Comparison of ENCODE assay signal across 1 cellular context in genomic region chr7:104943502-104944343, GRCh38.
A peak's percentile ranks its signal among the peaks of the same experiment; 100 is the strongest.
TF ChIP-seq lines count a peak whose summit lies in the region.

No MANE protein-coding gene starts in this region.

TF ChIP-seq in HepG2, 621 proteins besides CTCF, POLR2A, EP300 and RAD21 (continued from another document and continues in another):
- TF ChIP-seq, protein P1, sequence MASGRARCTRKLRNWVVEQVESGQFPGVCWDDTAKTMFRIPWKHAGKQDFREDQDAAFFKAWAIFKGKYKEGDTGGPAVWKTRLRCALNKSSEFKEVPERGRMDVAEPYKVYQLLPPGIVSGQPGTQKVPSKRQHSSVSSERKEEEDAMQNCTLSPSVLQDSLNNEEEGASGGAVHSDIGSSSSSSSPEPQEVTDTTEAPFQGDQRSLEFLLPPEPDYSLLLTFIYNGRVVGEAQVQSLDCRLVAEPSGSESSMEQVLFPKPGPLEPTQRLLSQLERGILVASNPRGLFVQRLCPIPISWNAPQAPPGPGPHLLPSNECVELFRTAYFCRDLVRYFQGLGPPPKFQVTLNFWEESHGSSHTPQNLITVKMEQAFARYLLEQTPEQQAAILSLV (CRISPR knock-in tag; IDR thresholded peaks at IDR 0.05; ENCODE audit: borderline replicate concordance): no peak; the same call in 1 of the 2 replicates
- TF ChIP-seq, protein P2, sequence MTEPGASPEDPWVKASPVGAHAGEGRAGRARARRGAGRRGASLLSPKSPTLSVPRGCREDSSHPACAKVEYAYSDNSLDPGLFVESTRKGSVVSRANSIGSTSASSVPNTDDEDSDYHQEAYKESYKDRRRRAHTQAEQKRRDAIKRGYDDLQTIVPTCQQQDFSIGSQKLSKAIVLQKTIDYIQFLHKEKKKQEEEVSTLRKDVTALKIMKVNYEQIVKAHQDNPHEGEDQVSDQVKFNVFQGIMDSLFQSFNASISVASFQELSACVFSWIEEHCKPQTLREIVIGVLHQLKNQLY (CRISPR knock-in tag; IDR thresholded peaks at IDR 0.05): no peak
- TF ChIP-seq ZNF569 (CRISPR knock-in tag; IDR thresholded peaks at IDR 0.05; ENCODE audit: borderline replicate concordance) (no peak), ZFP41 (CRISPR knock-in tag; IDR thresholded peaks at IDR 0.05; ENCODE audit: borderline replicate concordance) (no peak), GABPB1 (CRISPR knock-in tag; IDR thresholded peaks at IDR 0.05) (no peak), ZBTB21 (CRISPR knock-in tag; IDR thresholded peaks at IDR 0.05) (no peak), ARID2 (CRISPR knock-in tag; IDR thresholded peaks at IDR 0.05; ENCODE audit: borderline replicate concordance) (no peak), FOSL2 (CRISPR knock-in tag; IDR thresholded peaks at IDR 0.05) (peak; percentile 26; the same call in 1 of the 2 replicates), DMAP1 (CRISPR knock-in tag; IDR thresholded peaks at IDR 0.05) (peak; percentile 45; the same call in 1 of the 2 replicates), SRY (CRISPR knock-in tag; IDR thresholded peaks at IDR 0.05) (no peak), ZNF124 (CRISPR knock-in tag; IDR thresholded peaks at IDR 0.05) (no peak), ZNF343 (CRISPR knock-in tag; IDR thresholded peaks at IDR 0.05) (0 out of 2 replicates have a peak, but pooled peaks have one; percentile 34), ZNF770 (CRISPR knock-in tag; IDR thresholded peaks at IDR 0.05) (no peak), PAF1 (CRISPR knock-in tag; IDR thresholded peaks at IDR 0.05) (no peak), KLF13 (CRISPR knock-in tag; IDR thresholded peaks at IDR 0.05) (no peak), ZNF264 (CRISPR knock-in tag; IDR thresholded peaks at IDR 0.05) (no peak), FOXO4 (CRISPR knock-in tag; conservative IDR thresholded peaks at IDR 0.05) (no peak), GATAD1 (CRISPR knock-in tag; IDR thresholded peaks at IDR 0.05) (no peak), SOX5 (CRISPR knock-in tag; IDR thresholded peaks at IDR 0.05; ENCODE audit: borderline replicate concordance) (peak; percentile 94), STAT5B (CRISPR knock-in tag; IDR thresholded peaks at IDR 0.05) (no peak), SNAI1 (CRISPR knock-in tag; IDR thresholded peaks at IDR 0.05; ENCODE audit: borderline replicate concordance) (no peak), ATF7-NPFF (CRISPR knock-in tag; IDR thresholded peaks at IDR 0.05; ENCODE audit: low read depth) (no peak), RXRB (CRISPR knock-in tag; IDR thresholded peaks at IDR 0.05; ENCODE audit: borderline replicate concordance) (0 out of 2 replicates have a peak, but pooled peaks have one; percentile 22), ZNF724P (CRISPR knock-in tag; IDR thresholded peaks at IDR 0.05; ENCODE audit: borderline replicate concordance) (peak; percentile 54; the same call in 1 of the 2 replicates)
- TF ChIP-seq, protein P3, sequence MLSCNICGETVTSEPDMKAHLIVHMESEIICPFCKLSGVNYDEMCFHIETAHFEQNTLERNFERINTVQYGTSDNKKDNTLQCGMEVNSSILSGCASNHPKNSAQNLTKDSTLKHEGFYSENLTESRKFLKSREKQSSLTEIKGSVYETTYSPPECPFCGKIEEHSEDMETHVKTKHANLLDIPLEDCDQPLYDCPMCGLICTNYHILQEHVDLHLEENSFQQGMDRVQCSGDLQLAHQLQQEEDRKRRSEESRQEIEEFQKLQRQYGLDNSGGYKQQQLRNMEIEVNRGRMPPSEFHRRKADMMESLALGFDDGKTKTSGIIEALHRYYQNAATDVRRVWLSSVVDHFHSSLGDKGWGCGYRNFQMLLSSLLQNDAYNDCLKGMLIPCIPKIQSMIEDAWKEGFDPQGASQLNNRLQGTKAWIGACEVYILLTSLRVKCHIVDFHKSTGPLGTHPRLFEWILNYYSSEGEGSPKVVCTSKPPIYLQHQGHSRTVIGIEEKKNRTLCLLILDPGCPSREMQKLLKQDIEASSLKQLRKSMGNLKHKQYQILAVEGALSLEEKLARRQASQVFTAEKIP (CRISPR knock-in tag; IDR thresholded peaks at IDR 0.05; ENCODE audit: borderline replicate concordance): no peak
- TF ChIP-seq, protein P4, sequence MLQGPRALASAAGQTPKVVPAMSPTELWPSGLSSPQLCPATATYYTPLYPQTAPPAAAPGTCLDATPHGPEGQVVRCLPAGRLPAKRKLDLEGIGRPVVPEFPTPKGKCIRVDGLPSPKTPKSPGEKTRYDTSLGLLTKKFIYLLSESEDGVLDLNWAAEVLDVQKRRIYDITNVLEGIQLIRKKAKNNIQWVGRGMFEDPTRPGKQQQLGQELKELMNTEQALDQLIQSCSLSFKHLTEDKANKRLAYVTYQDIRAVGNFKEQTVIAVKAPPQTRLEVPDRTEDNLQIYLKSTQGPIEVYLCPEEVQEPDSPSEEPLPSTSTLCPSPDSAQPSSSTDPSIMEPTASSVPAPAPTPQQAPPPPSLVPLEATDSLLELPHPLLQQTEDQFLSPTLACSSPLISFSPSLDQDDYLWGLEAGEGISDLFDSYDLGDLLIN (CRISPR knock-in tag; IDR thresholded peaks at IDR 0.05; ENCODE audit: borderline replicate concordance): no peak
- TF ChIP-seq, protein P5, sequence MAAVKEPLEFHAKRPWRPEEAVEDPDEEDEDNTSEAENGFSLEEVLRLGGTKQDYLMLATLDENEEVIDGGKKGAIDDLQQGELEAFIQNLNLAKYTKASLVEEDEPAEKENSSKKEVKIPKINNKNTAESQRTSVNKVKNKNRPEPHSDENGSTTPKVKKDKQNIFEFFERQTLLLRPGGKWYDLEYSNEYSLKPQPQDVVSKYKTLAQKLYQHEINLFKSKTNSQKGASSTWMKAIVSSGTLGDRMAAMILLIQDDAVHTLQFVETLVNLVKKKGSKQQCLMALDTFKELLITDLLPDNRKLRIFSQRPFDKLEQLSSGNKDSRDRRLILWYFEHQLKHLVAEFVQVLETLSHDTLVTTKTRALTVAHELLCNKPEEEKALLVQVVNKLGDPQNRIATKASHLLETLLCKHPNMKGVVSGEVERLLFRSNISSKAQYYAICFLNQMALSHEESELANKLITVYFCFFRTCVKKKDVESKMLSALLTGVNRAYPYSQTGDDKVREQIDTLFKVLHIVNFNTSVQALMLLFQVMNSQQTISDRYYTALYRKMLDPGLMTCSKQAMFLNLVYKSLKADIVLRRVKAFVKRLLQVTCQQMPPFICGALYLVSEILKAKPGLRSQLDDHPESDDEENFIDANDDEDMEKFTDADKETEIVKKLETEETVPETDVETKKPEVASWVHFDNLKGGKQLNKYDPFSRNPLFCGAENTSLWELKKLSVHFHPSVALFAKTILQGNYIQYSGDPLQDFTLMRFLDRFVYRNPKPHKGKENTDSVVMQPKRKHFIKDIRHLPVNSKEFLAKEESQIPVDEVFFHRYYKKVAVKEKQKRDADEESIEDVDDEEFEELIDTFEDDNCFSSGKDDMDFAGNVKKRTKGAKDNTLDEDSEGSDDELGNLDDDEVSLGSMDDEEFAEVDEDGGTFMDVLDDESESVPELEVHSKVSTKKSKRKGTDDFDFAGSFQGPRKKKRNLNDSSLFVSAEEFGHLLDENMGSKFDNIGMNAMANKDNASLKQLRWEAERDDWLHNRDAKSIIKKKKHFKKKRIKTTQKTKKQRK (IDR thresholded peaks at IDR 0.05; ENCODE audit: low read length): no peak
- TF ChIP-seq, protein P6, sequence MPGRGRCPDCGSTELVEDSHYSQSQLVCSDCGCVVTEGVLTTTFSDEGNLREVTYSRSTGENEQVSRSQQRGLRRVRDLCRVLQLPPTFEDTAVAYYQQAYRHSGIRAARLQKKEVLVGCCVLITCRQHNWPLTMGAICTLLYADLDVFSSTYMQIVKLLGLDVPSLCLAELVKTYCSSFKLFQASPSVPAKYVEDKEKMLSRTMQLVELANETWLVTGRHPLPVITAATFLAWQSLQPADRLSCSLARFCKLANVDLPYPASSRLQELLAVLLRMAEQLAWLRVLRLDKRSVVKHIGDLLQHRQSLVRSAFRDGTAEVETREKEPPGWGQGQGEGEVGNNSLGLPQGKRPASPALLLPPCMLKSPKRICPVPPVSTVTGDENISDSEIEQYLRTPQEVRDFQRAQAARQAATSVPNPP (CRISPR knock-in tag; IDR thresholded peaks at IDR 0.05): no peak
- TF ChIP-seq, protein P7, sequence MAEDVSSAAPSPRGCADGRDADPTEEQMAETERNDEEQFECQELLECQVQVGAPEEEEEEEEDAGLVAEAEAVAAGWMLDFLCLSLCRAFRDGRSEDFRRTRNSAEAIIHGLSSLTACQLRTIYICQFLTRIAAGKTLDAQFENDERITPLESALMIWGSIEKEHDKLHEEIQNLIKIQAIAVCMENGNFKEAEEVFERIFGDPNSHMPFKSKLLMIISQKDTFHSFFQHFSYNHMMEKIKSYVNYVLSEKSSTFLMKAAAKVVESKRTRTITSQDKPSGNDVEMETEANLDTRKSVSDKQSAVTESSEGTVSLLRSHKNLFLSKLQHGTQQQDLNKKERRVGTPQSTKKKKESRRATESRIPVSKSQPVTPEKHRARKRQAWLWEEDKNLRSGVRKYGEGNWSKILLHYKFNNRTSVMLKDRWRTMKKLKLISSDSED (CRISPR knock-in tag; IDR thresholded peaks at IDR 0.05): no peak
- TF ChIP-seq, protein P8, sequence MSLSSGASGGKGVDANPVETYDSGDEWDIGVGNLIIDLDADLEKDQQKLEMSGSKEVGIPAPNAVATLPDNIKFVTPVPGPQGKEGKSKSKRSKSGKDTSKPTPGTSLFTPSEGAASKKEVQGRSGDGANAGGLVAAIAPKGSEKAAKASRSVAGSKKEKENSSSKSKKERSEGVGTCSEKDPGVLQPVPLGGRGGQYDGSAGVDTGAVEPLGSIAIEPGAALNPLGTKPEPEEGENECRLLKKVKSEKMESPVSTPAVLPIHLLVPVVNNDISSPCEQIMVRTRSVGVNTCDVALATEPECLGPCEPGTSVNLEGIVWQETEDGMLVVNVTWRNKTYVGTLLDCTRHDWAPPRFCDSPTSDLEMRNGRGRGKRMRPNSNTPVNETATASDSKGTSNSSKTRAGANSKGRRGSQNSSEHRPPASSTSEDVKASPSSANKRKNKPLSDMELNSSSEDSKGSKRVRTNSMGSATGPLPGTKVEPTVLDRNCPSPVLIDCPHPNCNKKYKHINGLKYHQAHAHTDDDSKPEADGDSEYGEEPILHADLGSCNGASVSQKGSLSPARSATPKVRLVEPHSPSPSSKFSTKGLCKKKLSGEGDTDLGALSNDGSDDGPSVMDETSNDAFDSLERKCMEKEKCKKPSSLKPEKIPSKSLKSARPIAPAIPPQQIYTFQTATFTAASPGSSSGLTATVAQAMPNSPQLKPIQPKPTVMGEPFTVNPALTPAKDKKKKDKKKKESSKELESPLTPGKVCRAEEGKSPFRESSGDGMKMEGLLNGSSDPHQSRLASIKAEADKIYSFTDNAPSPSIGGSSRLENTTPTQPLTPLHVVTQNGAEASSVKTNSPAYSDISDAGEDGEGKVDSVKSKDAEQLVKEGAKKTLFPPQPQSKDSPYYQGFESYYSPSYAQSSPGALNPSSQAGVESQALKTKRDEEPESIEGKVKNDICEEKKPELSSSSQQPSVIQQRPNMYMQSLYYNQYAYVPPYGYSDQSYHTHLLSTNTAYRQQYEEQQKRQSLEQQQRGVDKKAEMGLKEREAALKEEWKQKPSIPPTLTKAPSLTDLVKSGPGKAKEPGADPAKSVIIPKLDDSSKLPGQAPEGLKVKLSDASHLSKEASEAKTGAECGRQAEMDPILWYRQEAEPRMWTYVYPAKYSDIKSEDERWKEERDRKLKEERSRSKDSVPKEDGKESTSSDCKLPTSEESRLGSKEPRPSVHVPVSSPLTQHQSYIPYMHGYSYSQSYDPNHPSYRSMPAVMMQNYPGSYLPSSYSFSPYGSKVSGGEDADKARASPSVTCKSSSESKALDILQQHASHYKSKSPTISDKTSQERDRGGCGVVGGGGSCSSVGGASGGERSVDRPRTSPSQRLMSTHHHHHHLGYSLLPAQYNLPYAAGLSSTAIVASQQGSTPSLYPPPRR (CRISPR knock-in tag; IDR thresholded peaks at IDR 0.05; ENCODE audit: borderline replicate concordance): no peak
- TF ChIP-seq, protein P9, sequence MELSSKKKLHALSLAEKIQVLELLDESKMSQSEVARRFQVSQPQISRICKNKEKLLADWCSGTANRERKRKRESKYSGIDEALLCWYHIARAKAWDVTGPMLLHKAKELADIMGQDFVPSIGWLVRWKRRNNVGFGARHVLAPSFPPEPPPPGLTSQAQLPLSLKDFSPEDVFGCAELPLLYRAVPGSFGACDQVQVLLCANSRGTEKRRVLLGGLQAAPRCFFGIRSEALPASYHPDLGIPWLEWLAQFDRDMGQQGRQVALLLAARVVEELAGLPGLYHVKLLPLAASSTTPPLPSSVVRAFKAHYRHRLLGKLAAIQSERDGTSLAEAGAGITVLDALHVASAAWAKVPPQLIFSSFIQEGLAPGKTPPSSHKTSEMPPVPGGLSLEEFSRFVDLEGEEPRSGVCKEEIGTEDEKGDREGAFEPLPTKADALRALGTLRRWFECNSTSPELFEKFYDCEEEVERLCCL (CRISPR knock-in tag; IDR thresholded peaks at IDR 0.05; ENCODE audit: borderline replicate concordance): no peak
- TF ChIP-seq, protein P10, sequence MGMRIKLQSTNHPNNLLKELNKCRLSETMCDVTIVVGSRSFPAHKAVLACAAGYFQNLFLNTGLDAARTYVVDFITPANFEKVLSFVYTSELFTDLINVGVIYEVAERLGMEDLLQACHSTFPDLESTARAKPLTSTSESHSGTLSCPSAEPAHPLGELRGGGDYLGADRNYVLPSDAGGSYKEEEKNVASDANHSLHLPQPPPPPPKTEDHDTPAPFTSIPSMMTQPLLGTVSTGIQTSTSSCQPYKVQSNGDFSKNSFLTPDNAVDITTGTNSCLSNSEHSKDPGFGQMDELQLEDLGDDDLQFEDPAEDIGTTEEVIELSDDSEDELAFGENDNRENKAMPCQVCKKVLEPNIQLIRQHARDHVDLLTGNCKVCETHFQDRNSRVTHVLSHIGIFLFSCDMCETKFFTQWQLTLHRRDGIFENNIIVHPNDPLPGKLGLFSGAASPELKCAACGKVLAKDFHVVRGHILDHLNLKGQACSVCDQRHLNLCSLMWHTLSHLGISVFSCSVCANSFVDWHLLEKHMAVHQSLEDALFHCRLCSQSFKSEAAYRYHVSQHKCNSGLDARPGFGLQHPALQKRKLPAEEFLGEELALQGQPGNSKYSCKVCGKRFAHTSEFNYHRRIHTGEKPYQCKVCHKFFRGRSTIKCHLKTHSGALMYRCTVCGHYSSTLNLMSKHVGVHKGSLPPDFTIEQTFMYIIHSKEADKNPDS (CRISPR knock-in tag; IDR thresholded peaks at IDR 0.05): no peak
